ENCODE assay signal across 13 cellular contexts in the genomic region with DNA sequence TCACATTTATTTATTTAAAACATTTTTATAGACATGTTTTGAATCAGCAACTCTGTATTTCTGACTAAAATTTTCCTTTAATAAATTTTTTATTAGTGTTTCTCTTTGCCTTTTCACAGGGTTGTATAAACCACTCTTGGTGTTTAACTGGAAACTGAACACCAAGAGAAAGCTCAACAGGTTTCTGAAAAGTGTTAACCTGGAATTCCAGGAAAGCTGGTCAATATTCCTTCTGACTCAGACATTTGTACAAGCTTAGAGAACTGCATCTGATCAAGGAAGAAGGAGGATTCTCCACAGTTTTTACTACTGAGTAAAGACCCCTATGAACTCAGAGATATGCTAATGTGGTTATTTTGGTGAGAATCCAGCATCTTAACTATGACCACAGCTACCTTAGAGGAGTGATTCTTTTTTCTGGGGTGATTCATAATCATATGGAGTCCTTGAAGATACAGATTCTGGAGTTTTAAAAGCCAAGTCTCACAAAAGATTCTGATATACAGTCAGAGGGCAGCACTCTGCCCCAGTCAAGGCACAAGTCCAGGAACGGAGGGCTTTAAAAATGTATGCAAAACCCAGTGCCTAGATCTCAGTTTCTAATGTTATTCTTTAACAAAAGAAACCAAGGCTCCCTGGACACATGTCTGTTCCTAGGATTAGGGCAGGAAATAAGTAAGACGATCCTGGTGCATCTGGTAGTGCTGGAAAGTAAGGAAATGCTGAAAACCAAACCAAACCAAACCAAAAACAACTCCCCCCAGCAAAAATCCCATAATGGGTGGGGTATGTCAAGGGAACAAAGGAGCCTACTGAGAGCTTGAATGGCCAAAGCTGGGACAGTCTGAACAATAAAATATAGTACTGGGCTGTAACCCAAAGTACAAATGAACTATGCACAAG.
DNase-seq lines count a peak whose midpoint lies in the region; FAIRE-seq lines count a peak whose summit lies in the region.
"Had no signal": no experiment of that assay in that cellular context is flagged by ENCODE, and none has a peak within 500 bp of the region (broad histone marks: within the 10 kb centered on the region; RNA-seq: fewer than 3 reads in every experiment).

No MANE protein-coding gene starts in this region.

- FAIRE-seq in G401.6 (lab: Jason Lieb, UNC), result peak; percentile 93

- peak; percentile 78 for DNase-seq in amniotic epithelial cell (ENCODE audit: low read depth)
- DNase-seq in glomerular visceral epithelial cell (ENCODE audit: extremely low spot score), result peak; percentile 74
- peak; percentile 86 for DNase-seq in renal cortical epithelial cell (ENCODE audit: low read depth)
- no peak for DNase-seq in NCI-H345 (lab: John Stamatoyannopoulos, UW)
- DNase-seq in stimulated activated CD4-positive, alpha-beta T cell treated with anti-CD3 and anti-CD28 coated beads, Interleukin-2, amount 100 ng/mL, for 24 hours, result no peak
- no peak for DNase-seq in dedifferentiated amniotic fluid mesenchymal stem cell (ENCODE audit: extremely low spot score)
- no peak for DNase-seq in NCI-H187 (lab: John Stamatoyannopoulos, UW)
- DNase-seq: activated CD4-positive, alpha-beta memory T cell treated with anti-CD3 and anti-CD28 coated beads, Interleukin-2, amount 10 ng/mL, durations not matched to agents 7 days and 5 days; activated gamma-delta T cell treated with Interleukin-2 at 50 U/mL for 16 hours; NCI-H2227 treated with DMSO at 0.1 percent for 48 hours; OCI-M1; T-helper 17 cell had no signal

Comparison
In these comparisons a context has a peak if more than half of its experiments do, and no peak if none do; other contexts are left out.
1. DNase-seq: peak in amniotic epithelial cell (single experiment), glomerular visceral epithelial cell (single experiment) and renal cortical epithelial cell (single experiment); none in NCI-H345 (single experiment), stimulated activated CD4-positive, alpha-beta T cell treated with anti-CD3 and anti-CD28 coated beads, Interleukin-2, amount 100 ng/mL, for 24 hours (0 of 2), dedifferentiated amniotic fluid mesenchymal stem cell (single experiment) and NCI-H187 (0 of 2).